2 cellular contexts compared by ENCODE assay signal in genomic region chr17:40482722-40483121, GRCh38.
A peak's percentile ranks its signal among the peaks of the same experiment; 100 is the strongest.
TF ChIP-seq lines count a peak whose summit lies in the region.

No MANE protein-coding gene starts in this region.

TF ChIP-seq in A549, 52 proteins besides CTCF, POLR2A, EP300 and RAD21:
- TF ChIP-seq JUN (IDR thresholded peaks at IDR 0.05): no peak
- peak; percentile 89 for TF ChIP-seq POLR2AphosphoS2 (conservative IDR thresholded peaks at IDR 0.05; ENCODE audit: low read length)
- TF ChIP-seq GATA3 (IDR thresholded peaks at IDR 0.05; ENCODE audit: borderline replicate concordance): 0 out of 2 replicates have a peak, but pooled peaks have one; percentile 6

TF ChIP-seq in HCT116, 20 proteins besides CTCF, POLR2A, EP300 and RAD21:
- no peak for TF ChIP-seq EZH2phosphoT487 (IDR thresholded peaks at IDR 0.05; ENCODE audit: borderline replicate concordance)
- no peak for TF ChIP-seq ATF3 (IDR thresholded peaks at IDR 0.05)
- no peak for TF ChIP-seq TCF7L2 (IDR thresholded peaks at IDR 0.05; ENCODE audit: borderline replicate concordance, extremely low read depth, insufficient read depth, insufficient read length)
- no peak for TF ChIP-seq SIN3A (IDR thresholded peaks at IDR 0.05; ENCODE audit: low read depth)
- TF ChIP-seq FOSL1 (IDR thresholded peaks at IDR 0.05; ENCODE audit: low read depth): no peak
- no peak for TF ChIP-seq ZFX (IDR thresholded peaks at IDR 0.05)
- TF ChIP-seq ELF1 (IDR thresholded peaks at IDR 0.05; ENCODE audit: borderline replicate concordance, low read depth): no peak
- no peak for TF ChIP-seq YY1 (IDR thresholded peaks at IDR 0.05; ENCODE audit: extremely low read depth, insufficient replicate concordance, low read depth, low read length)
- TF ChIP-seq POLR2AphosphoS5 (IDR thresholded peaks at IDR 0.05; ENCODE audit: low read depth, low read length): no peak
- TF ChIP-seq MAX (IDR thresholded peaks at IDR 0.05): no peak
- no peak for TF ChIP-seq SP1 (IDR thresholded peaks at IDR 0.05; ENCODE audit: low read depth)
- TF ChIP-seq CBX3 (IDR thresholded peaks at IDR 0.05; ENCODE audit: low read depth): no peak
- no peak for TF ChIP-seq CEBPB (IDR thresholded peaks at IDR 0.05; ENCODE audit: low read depth)
- TF ChIP-seq JUND (IDR thresholded peaks at IDR 0.05): no peak
- no peak for TF ChIP-seq EZH2 (IDR thresholded peaks at IDR 0.05)
- TF ChIP-seq SRF (IDR thresholded peaks at IDR 0.05; ENCODE audit: low read depth): no peak
- TF ChIP-seq ZNF274 (IDR thresholded peaks at IDR 0.05; ENCODE audit: low read depth, low read length): no peak
